1 cellular context compared by ENCODE assay signal in genomic region chr1:47951545-47952235, GRCh38.
TF ChIP-seq lines count a peak whose summit lies in the region.

No MANE protein-coding gene starts in this region.

TF ChIP-seq in A549, 52 proteins besides CTCF, POLR2A, EP300 and RAD21:
- TF ChIP-seq PBX3 (IDR thresholded peaks at IDR 0.05) (no peak), SMC3 (IDR thresholded peaks at IDR 0.05) (no peak), FOSL2 (IDR thresholded peaks at IDR 0.05) (no peak), FOSL2 (CRISPR knock-in tag; IDR thresholded peaks at IDR 0.05) (no peak), ESRRA (IDR thresholded peaks at IDR 0.05; ENCODE audit: borderline replicate concordance, low read length) (no peak), E2F6 (IDR thresholded peaks at IDR 0.05; ENCODE audit: borderline replicate concordance, low read depth) (no peak), RCOR1 (IDR thresholded peaks at IDR 0.05; ENCODE audit: low read depth, low read length) (no peak), ELK1 (IDR thresholded peaks at IDR 0.05; ENCODE audit: low read depth, low read length) (no peak), HOXB5 (CRISPR knock-in tag; IDR thresholded peaks at IDR 0.05) (no peak), BCL3 (IDR thresholded peaks at IDR 0.05) (no peak), HES2 (IDR thresholded peaks at IDR 0.05) (no peak)
